Comparison of ENCODE assay signal across 8 cellular contexts in genomic region chr17:45432405-45433113, GRCh38. TPM values are rescaled to one million over a fixed set of nuclear protein-coding genes. Genes with fewer than 3 reads are reported as not detected.
A peak's percentile ranks its signal among the peaks of the same experiment; 100 is the strongest.
DNase-seq lines count a peak whose midpoint lies in the region; ATAC-seq and TF ChIP-seq lines count a peak whose summit lies in the region.

Gene ARHGAP27, minus strand, starts transcription at chr17:45432870. Its CDS starts 2,591 bp downstream, at chr17:45430279.

- TF ChIP-seq POLR2A in Peyer's patch (IDR thresholded peaks at IDR 0.05) (peak in 1 of 2 donors; percentile 14), tibial nerve (IDR thresholded peaks at IDR 0.05) (no peak), GM18505 (IDR thresholded peaks at IDR 0.05; ENCODE audit: borderline replicate concordance, extremely low read depth, insufficient read depth, insufficient read length) (no peak)

- WGBS in tibial nerve, 2 donors = 2 to 3% methylated on average over 22 to 31 of the region's 64 CpGs

- DNase-seq in NCI-H146 (lab: John Stamatoyannopoulos, UW) = peak; percentile 30
- DNase-seq in NCI-H146 treated with DMSO at 0.1 percent for 48 hours (lab: John Stamatoyannopoulos, UW; ENCODE audit: unreplicated experiment) = no peak
- peak; percentile 52 to 77 (median 71) for DNase-seq in Peyer's patch
- DNase-seq in dermis microvascular lymphatic vessel endothelial cell (ENCODE audit: low read depth in 2 of 2) = peak; percentile 39 to 75
- DNase-seq in lung microvascular endothelial cell (ENCODE audit: low read depth in 2 of 2) = peak; percentile 64 to 76
- DNase-seq in tibial nerve (ENCODE audit: low spot score in 2 of 2) = peak in 1 of 2 donors; percentile 24

- H3K27me3 ChIP-seq in Peyer's patch (no peaks in the 10 kb centered on the region), tibial nerve (peaks cover 0 to 53% of the 10 kb centered on the region in 2 donors)

- H3K36me3 ChIP-seq in Peyer's patch = peaks cover 0 to 22% (median 0%) of the 10 kb centered on the region in 3 donors
- peaks cover 0 to 42% (median 5%) of the 10 kb centered on the region in 3 donors for H3K36me3 ChIP-seq in tibial nerve

- H3K4me3 ChIP-seq in Peyer's patch = peak within 1 kb of the TSS; percentile 34 to 60 (median 55)
- peak within 1 kb of the TSS; percentile 25 to 59 (median 48) for H3K4me3 ChIP-seq in tibial nerve

- no peak for ATAC-seq in GM19452 (IDR thresholded peaks at IDR 0.05; ENCODE audit: unreplicated experiment)
- ATAC-seq in GM18505 (IDR thresholded peaks at IDR 0.05; ENCODE audit: unreplicated experiment) = no peak

- H3K4me1 ChIP-seq in Peyer's patch (peaks cover 4 to 52% (median 17%) of the 10 kb centered on the region in 4 donors), tibial nerve (peaks cover 0 to 57% (median 28%) of the 10 kb centered on the region in 4 donors)

- TF ChIP-seq CTCF in Peyer's patch (IDR thresholded peaks at IDR 0.05) (no peak), tibial nerve (IDR thresholded peaks at IDR 0.05) (no peak)

- peak within 1 kb of the TSS; percentile 33 to 76 (median 72) for H3K27ac ChIP-seq in Peyer's patch
- H3K27ac ChIP-seq in tibial nerve = peak within 1 kb of the TSS in 3 of 4 donors; percentile 3 to 69 (median 32)

- H3K9me3 ChIP-seq in Peyer's patch = no peaks in the 10 kb centered on the region
- no peaks in the 10 kb centered on the region for H3K9me3 ChIP-seq in tibial nerve

- no peak for TF ChIP-seq EP300 in tibial nerve (IDR thresholded peaks at IDR 0.05)

RNA-seq across cellular contexts. Expression of gene ARHGAP27, which starts in this region (rescaled TPM):
- total RNA-seq in Peyer's patch (100 to 1,000 TPM; 112 to 385 (median 258) TPM), dermis microvascular lymphatic vessel endothelial cell (19.3 and 37.0 TPM in 2 replicates), lung microvascular endothelial cell (19.0 and 33.7 TPM in 2 replicates), tibial nerve (10 to 100 TPM; 18.4 to 36.3 (median 22.5) TPM)
